Comparison of ENCODE assay signal across 1 cellular context in the genomic region with DNA sequence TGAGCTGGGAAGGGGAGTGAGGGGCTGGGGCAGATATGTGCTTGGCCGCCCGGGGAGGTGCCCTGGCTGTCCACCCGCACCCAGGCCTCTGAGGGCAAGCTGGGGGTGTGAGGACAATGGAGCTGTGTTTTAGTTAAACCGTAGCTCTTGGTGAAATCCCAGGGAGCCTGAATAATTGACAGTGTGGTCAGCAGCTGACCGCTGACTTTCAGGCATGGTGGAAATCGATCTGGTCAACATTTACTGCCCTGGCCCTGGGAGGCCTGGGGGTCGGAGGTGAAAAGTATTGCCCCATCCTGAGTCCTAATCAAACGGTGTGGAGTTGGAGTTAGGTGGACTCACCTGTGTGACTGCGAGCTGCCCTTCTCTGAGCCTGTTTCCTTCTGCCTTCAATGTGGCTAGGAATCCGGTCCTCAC.
TF ChIP-seq lines count a peak whose summit lies in the region.

No MANE protein-coding gene starts in this region.

TF ChIP-seq in HepG2, 621 proteins besides CTCF, POLR2A, EP300 and RAD21 (continued from another document):
- TF ChIP-seq ZNF430 (CRISPR knock-in tag; IDR thresholded peaks at IDR 0.05) (peak; percentile 80), IKZF1 (IDR thresholded peaks at IDR 0.05) (no peak), SOX6 (IDR thresholded peaks at IDR 0.05) (no peak), SOX6 (CRISPR knock-in tag; IDR thresholded peaks at IDR 0.05) (peak; percentile 96), ZNF263 (CRISPR knock-in tag; IDR thresholded peaks at IDR 0.05) (peak; percentile 66; the same call in 1 of the 2 replicates)
- TF ChIP-seq, protein P1, sequence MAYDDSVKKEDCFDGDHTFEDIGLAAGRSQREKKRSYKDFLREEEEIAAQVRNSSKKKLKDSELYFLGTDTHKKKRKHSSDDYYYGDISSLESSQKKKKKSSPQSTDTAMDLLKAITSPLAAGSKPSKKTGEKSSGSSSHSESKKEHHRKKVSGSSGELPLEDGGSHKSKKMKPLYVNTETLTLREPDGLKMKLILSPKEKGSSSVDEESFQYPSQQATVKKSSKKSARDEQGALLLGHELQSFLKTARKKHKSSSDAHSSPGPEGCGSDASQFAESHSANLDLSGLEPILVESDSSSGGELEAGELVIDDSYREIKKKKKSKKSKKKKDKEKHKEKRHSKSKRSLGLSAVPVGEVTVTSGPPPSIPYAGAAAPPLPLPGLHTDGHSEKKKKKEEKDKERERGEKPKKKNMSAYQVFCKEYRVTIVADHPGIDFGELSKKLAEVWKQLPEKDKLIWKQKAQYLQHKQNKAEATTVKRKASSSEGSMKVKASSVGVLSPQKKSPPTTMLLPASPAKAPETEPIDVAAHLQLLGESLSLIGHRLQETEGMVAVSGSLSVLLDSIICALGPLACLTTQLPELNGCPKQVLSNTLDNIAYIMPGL (CRISPR knock-in tag; IDR thresholded peaks at IDR 0.05; ENCODE audit: borderline replicate concordance in 1 of 2, low read depth in 1 of 2) = no peak
- TF ChIP-seq, protein P2, sequence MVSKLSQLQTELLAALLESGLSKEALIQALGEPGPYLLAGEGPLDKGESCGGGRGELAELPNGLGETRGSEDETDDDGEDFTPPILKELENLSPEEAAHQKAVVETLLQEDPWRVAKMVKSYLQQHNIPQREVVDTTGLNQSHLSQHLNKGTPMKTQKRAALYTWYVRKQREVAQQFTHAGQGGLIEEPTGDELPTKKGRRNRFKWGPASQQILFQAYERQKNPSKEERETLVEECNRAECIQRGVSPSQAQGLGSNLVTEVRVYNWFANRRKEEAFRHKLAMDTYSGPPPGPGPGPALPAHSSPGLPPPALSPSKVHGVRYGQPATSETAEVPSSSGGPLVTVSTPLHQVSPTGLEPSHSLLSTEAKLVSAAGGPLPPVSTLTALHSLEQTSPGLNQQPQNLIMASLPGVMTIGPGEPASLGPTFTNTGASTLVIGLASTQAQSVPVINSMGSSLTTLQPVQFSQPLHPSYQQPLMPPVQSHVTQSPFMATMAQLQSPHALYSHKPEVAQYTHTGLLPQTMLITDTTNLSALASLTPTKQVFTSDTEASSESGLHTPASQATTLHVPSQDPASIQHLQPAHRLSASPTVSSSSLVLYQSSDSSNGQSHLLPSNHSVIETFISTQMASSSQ (IDR thresholded peaks at IDR 0.05; ENCODE audit: low read depth) = peak; percentile 60; the same call in 1 of the 2 replicates
- TF ChIP-seq, protein P2 (CRISPR knock-in tag; IDR thresholded peaks at IDR 0.05; ENCODE audit: borderline replicate concordance) = no peak; the same call in 1 of the 2 replicates
- TF ChIP-seq, protein P3, sequence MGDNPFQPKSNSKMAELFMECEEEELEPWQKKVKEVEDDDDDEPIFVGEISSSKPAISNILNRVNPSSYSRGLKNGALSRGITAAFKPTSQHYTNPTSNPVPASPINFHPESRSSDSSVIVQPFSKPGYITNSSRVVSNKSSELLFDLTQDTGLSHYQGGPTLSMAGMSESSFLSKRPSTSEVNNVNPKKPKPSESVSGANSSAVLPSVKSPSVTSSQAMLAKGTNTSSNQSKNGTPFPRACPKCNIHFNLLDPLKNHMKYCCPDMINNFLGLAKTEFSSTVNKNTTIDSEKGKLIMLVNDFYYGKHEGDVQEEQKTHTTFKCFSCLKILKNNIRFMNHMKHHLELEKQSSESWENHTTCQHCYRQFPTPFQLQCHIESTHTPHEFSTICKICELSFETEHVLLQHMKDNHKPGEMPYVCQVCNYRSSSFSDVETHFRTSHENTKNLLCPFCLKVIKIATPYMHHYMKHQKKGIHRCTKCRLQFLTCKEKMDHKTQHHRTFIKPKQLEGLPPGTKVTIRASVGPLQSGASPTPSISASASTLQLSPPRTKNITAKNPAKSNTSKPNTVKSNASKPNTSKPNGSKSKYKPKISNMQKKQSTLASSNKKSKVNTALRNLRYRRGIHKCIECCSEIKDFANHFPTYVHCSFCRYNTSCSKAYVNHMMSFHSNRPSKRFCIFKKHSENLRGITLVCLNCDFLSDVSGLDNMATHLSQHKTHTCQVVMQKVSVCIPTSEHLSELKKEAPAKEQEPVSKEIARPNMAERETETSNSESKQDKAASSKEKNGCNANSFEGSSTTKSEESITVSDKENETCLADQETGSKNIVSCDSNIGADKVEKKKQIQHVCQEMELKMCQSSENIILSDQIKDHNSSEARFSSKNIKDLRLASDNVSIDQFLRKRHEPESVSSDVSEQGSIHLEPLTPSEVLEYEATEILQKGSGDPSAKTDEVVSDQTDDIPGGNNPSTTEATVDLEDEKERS (CRISPR knock-in tag; IDR thresholded peaks at IDR 0.05) = no peak
